In genomic region chr6:93183513-93183912, GRCh38 we compare ENCODE assay signal across 13 cellular contexts.
"Had no signal": no experiment of that assay in that cellular context is flagged by ENCODE, and none has a peak within 500 bp of the region (broad histone marks: within the 10 kb centered on the region; RNA-seq: fewer than 3 reads in every experiment).

No MANE protein-coding gene starts in this region.

- H3K9me3 Mint-ChIP-seq: activated CD4-positive, alpha-beta memory T cell treated with anti-CD3 and anti-CD28 coated beads for 36 hours; activated naive CD8-positive, alpha-beta T cell treated with anti-CD3 and anti-CD28 coated beads for 36 hours; nephron progenitor cell; T-helper 2 cell treated with Interferon-gamma antibody and Interleukin-4, amounts not matched to agents 5 μg/mL and 100 μg/mL, for 36 hours had no signal

- H3K4me1 Mint-ChIP-seq: activated naive CD8-positive, alpha-beta T cell treated with anti-CD3 and anti-CD28 coated beads for 36 hours; memory B cell had no signal

- H3K4me3 Mint-ChIP-seq: activated CD4-positive, alpha-beta memory T cell treated with anti-CD3 and anti-CD28 coated beads for 36 hours; activated naive CD8-positive, alpha-beta T cell treated with anti-CD3 and anti-CD28 coated beads for 36 hours; activated T-cell treated with anti-CD3 and anti-CD28 coated beads, Interleukin-2, amount 50 U/mL, for 4 hours; memory B cell; nephron progenitor cell; T-helper 2 cell treated with Interferon-gamma antibody and Interleukin-4, amounts not matched to agents 5 μg/mL and 100 μg/mL, for 36 hours had no signal

- H3K27ac ChIP-seq: heart left ventricle, left lung, skin epidermis had no signal

- DNase-seq: activated CD4-positive, alpha-beta memory T cell treated with anti-CD3 and anti-CD28 coated beads for 36 hours; activated CD4-positive, alpha-beta T cell treated with anti-CD3 and anti-CD28 coated beads for 1 hour; activated gamma-delta T cell; activated naive CD8-positive, alpha-beta T cell treated with anti-CD3 and anti-CD28 coated beads for 36 hours; activated T-cell treated with anti-CD3 and anti-CD28 coated beads, Interleukin-2, amount 50 U/mL, for 4 hours; anterior cingulate cortex; heart left ventricle; islet precursor cell; left lung; nephron progenitor cell had no signal

- H3K27me3 ChIP-seq: heart left ventricle, left lung had no signal

- H3K4me1 ChIP-seq: left lung had no signal

- H3K36me3 Mint-ChIP-seq: activated CD4-positive, alpha-beta memory T cell treated with anti-CD3 and anti-CD28 coated beads for 36 hours; activated naive CD8-positive, alpha-beta T cell treated with anti-CD3 and anti-CD28 coated beads for 36 hours; memory B cell had no signal

- H3K4me3 ChIP-seq: heart left ventricle, left lung, skin epidermis had no signal

- ATAC-seq: activated T-cell treated with anti-CD3 and anti-CD28 coated beads, Interleukin-2, amount 50 U/mL, for 4 hours; heart left ventricle; left lung had no signal

- H3K27me3 Mint-ChIP-seq: activated CD4-positive, alpha-beta memory T cell treated with anti-CD3 and anti-CD28 coated beads for 36 hours; activated naive CD8-positive, alpha-beta T cell treated with anti-CD3 and anti-CD28 coated beads for 36 hours; memory B cell had no signal

- H3K27ac Mint-ChIP-seq: activated CD4-positive, alpha-beta memory T cell treated with anti-CD3 and anti-CD28 coated beads for 36 hours; activated naive CD8-positive, alpha-beta T cell treated with anti-CD3 and anti-CD28 coated beads for 36 hours; memory B cell; nephron progenitor cell; T-helper 2 cell treated with Interferon-gamma antibody and Interleukin-4, amounts not matched to agents 5 μg/mL and 100 μg/mL, for 36 hours had no signal

- H3K36me3 ChIP-seq: heart left ventricle, left lung had no signal

- H3K9me3 ChIP-seq: heart left ventricle, left lung had no signal
